In the genomic region with DNA sequence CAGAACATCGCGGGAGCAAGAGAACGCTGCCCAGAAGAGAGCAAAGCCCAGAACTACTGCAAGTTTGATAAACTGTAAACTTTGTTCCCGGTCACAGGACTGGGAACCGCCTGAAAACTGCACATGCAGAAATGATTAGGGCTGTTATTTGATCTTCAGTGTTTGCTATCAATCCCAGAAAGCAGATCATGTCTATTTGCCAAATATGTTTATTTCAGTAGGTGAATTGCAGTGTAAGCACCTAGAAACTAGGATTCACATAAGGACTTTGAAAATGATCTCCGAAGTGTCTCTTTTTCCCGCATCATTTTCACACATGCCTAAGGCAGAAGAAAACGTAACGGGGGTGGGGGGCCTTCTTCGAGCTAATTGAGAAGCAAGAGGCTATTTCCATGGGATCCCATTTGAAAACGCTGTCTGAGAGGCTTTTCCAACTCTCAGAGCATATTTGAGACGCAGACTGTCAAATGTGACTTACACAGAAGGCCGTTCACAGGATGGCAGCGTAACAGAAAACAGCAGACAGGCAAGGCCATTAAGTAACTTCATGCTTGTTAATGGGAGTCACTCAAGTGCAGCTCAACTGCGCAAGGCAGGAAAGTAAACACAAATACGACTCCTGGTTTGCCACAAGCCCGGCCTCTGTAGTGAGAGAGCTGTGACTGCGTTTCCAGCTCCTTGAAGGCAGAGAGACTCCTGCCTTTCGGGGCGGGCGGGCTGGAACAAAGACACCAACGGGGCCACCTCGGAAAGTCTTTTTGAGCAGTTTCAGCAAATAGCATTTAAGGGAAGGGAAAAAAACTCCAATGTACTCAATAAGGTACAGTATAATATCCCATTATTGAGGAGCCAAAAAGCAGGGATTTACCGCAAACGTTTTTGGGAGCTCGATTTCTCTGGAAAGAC, we compare ENCODE assay signal across 1 cellular context.
TF ChIP-seq lines count a peak whose summit lies in the region.

No MANE protein-coding gene starts in this region.

TF ChIP-seq in HepG2, 621 proteins besides CTCF, POLR2A, EP300 and RAD21 (continued from another document and continues in another):
- TF ChIP-seq, protein P1, sequence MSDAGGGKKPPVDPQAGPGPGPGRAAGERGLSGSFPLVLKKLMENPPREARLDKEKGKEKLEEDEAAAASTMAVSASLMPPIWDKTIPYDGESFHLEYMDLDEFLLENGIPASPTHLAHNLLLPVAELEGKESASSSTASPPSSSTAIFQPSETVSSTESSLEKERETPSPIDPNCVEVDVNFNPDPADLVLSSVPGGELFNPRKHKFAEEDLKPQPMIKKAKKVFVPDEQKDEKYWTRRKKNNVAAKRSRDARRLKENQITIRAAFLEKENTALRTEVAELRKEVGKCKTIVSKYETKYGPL (CRISPR knock-in tag; IDR thresholded peaks at IDR 0.05) = no peak
- TF ChIP-seq HIVEP1 (CRISPR knock-in tag; IDR thresholded peaks at IDR 0.05) (peak; percentile 86), ZNF382 (CRISPR knock-in tag; IDR thresholded peaks at IDR 0.05; ENCODE audit: borderline replicate concordance) (no peak), TCF7 (IDR thresholded peaks at IDR 0.05; ENCODE audit: low read depth) (no peak), TBL1XR1 (IDR thresholded peaks at IDR 0.05; ENCODE audit: borderline replicate concordance, low read length, partially characterized antibody) (no peak), ZBTB1 (CRISPR knock-in tag; IDR thresholded peaks at IDR 0.05; ENCODE audit: borderline replicate concordance) (no peak), CBX1 (IDR thresholded peaks at IDR 0.05; ENCODE audit: low read depth) (peak; percentile 19), ZNF710 (CRISPR knock-in tag; IDR thresholded peaks at IDR 0.05; ENCODE audit: borderline replicate concordance) (peak; percentile 78; the same call in 1 of the 2 replicates), ZNF775 (CRISPR knock-in tag; IDR thresholded peaks at IDR 0.05; ENCODE audit: borderline replicate concordance) (no peak), MLX (CRISPR knock-in tag; IDR thresholded peaks at IDR 0.05) (no peak), TARDBP (CRISPR knock-in tag; IDR thresholded peaks at IDR 0.05) (peak; percentile 68; the same call in 1 of the 2 replicates), RELA (CRISPR knock-in tag; IDR thresholded peaks at IDR 0.05) (no peak), PTBP1 (IDR thresholded peaks at IDR 0.05; ENCODE audit: low read depth, low read length, poor library complexity, severe bottlenecking) (no peak), ZNF160 (CRISPR knock-in tag; IDR thresholded peaks at IDR 0.05) (0 out of 2 replicates have a peak, but pooled peaks have one; percentile 60), YEATS2 (CRISPR knock-in tag; IDR thresholded peaks at IDR 0.05; ENCODE audit: borderline replicate concordance) (peak; percentile 72; the same call in 1 of the 2 replicates), TBP (CRISPR knock-in tag; IDR thresholded peaks at IDR 0.05) (no peak), NR2F1 (CRISPR knock-in tag; IDR thresholded peaks at IDR 0.05) (no peak), ZNF883 (CRISPR knock-in tag; IDR thresholded peaks at IDR 0.05; ENCODE audit: not compliant biosample characterization) (no peak), ZNF234 (CRISPR knock-in tag; conservative IDR thresholded peaks at IDR 0.05) (no peak; the same call in 1 of the 2 replicates), ZNF749 (CRISPR knock-in tag; IDR thresholded peaks at IDR 0.05; ENCODE audit: borderline replicate concordance) (0 out of 2 replicates have a peak, but pooled peaks have one; percentile 67), ZNF430 (CRISPR knock-in tag; IDR thresholded peaks at IDR 0.05) (peak; percentile 93), HNRNPLL (IDR thresholded peaks at IDR 0.05; ENCODE audit: low read depth, low read length, poor library complexity, severe bottlenecking) (no peak), SYNCRIP (IDR thresholded peaks at IDR 0.05; ENCODE audit: insufficient read depth, low read depth, low read length) (no peak), KAT2B (IDR thresholded peaks at IDR 0.05; ENCODE audit: borderline replicate concordance, low read depth, low read length) (no peak), ZNF569 (CRISPR knock-in tag; IDR thresholded peaks at IDR 0.05; ENCODE audit: borderline replicate concordance) (no peak), ZNF546 (CRISPR knock-in tag; conservative IDR thresholded peaks at IDR 0.05) (no peak), ZSCAN29 (CRISPR knock-in tag; conservative IDR thresholded peaks at IDR 0.05) (no peak; the same call in 1 of the 2 replicates)
- TF ChIP-seq, protein P2, sequence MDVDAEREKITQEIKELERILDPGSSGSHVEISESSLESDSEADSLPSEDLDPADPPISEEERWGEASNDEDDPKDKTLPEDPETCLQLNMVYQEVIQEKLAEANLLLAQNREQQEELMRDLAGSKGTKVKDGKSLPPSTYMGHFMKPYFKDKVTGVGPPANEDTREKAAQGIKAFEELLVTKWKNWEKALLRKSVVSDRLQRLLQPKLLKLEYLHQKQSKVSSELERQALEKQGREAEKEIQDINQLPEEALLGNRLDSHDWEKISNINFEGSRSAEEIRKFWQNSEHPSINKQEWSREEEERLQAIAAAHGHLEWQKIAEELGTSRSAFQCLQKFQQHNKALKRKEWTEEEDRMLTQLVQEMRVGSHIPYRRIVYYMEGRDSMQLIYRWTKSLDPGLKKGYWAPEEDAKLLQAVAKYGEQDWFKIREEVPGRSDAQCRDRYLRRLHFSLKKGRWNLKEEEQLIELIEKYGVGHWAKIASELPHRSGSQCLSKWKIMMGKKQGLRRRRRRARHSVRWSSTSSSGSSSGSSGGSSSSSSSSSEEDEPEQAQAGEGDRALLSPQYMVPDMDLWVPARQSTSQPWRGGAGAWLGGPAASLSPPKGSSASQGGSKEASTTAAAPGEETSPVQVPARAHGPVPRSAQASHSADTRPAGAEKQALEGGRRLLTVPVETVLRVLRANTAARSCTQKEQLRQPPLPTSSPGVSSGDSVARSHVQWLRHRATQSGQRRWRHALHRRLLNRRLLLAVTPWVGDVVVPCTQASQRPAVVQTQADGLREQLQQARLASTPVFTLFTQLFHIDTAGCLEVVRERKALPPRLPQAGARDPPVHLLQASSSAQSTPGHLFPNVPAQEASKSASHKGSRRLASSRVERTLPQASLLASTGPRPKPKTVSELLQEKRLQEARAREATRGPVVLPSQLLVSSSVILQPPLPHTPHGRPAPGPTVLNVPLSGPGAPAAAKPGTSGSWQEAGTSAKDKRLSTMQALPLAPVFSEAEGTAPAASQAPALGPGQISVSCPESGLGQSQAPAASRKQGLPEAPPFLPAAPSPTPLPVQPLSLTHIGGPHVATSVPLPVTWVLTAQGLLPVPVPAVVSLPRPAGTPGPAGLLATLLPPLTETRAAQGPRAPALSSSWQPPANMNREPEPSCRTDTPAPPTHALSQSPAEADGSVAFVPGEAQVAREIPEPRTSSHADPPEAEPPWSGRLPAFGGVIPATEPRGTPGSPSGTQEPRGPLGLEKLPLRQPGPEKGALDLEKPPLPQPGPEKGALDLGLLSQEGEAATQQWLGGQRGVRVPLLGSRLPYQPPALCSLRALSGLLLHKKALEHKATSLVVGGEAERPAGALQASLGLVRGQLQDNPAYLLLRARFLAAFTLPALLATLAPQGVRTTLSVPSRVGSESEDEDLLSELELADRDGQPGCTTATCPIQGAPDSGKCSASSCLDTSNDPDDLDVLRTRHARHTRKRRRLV (CRISPR knock-in tag; IDR thresholded peaks at IDR 0.05) = no peak
- TF ChIP-seq, protein P3, sequence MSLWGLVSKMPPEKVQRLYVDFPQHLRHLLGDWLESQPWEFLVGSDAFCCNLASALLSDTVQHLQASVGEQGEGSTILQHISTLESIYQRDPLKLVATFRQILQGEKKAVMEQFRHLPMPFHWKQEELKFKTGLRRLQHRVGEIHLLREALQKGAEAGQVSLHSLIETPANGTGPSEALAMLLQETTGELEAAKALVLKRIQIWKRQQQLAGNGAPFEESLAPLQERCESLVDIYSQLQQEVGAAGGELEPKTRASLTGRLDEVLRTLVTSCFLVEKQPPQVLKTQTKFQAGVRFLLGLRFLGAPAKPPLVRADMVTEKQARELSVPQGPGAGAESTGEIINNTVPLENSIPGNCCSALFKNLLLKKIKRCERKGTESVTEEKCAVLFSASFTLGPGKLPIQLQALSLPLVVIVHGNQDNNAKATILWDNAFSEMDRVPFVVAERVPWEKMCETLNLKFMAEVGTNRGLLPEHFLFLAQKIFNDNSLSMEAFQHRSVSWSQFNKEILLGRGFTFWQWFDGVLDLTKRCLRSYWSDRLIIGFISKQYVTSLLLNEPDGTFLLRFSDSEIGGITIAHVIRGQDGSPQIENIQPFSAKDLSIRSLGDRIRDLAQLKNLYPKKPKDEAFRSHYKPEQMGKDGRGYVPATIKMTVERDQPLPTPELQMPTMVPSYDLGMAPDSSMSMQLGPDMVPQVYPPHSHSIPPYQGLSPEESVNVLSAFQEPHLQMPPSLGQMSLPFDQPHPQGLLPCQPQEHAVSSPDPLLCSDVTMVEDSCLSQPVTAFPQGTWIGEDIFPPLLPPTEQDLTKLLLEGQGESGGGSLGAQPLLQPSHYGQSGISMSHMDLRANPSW (CRISPR knock-in tag; IDR thresholded peaks at IDR 0.05; ENCODE audit: borderline replicate concordance) = no peak; the same call in 1 of the 2 replicates
- TF ChIP-seq, protein P4, sequence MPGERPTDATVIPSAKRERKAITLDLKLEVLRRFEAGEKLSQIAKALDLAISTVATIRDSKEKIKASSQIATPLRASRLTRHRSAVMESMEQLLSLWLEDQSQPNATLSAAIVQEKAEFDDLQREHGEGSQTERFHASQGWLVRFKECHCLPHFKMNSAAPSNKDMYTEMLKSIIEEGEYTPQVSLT (CRISPR knock-in tag; IDR thresholded peaks at IDR 0.05; ENCODE audit: borderline replicate concordance, low read depth) = peak; percentile 88; the same call in 1 of the 2 replicates
- TF ChIP-seq, protein P5, sequence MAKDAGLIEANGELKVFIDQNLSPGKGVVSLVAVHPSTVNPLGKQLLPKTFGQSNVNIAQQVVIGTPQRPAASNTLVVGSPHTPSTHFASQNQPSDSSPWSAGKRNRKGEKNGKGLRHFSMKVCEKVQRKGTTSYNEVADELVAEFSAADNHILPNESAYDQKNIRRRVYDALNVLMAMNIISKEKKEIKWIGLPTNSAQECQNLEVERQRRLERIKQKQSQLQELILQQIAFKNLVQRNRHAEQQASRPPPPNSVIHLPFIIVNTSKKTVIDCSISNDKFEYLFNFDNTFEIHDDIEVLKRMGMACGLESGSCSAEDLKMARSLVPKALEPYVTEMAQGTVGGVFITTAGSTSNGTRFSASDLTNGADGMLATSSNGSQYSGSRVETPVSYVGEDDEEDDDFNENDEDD (CRISPR knock-in tag; IDR thresholded peaks at IDR 0.05; ENCODE audit: borderline replicate concordance) = peak; percentile 31; the same call in 1 of the 2 replicates
- TF ChIP-seq, protein P6, sequence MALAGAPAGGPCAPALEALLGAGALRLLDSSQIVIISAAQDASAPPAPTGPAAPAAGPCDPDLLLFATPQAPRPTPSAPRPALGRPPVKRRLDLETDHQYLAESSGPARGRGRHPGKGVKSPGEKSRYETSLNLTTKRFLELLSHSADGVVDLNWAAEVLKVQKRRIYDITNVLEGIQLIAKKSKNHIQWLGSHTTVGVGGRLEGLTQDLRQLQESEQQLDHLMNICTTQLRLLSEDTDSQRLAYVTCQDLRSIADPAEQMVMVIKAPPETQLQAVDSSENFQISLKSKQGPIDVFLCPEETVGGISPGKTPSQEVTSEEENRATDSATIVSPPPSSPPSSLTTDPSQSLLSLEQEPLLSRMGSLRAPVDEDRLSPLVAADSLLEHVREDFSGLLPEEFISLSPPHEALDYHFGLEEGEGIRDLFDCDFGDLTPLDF (CRISPR knock-in tag; IDR thresholded peaks at IDR 0.05) = no peak
- TF ChIP-seq, protein P7, sequence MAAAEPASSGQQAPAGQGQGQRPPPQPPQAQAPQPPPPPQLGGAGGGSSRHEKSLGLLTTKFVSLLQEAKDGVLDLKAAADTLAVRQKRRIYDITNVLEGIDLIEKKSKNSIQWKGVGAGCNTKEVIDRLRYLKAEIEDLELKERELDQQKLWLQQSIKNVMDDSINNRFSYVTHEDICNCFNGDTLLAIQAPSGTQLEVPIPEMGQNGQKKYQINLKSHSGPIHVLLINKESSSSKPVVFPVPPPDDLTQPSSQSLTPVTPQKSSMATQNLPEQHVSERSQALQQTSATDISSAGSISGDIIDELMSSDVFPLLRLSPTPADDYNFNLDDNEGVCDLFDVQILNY (CRISPR knock-in tag; conservative IDR thresholded peaks at IDR 0.05) = no peak
